ENCODE assay signal across 1 cellular context in the genomic region with DNA sequence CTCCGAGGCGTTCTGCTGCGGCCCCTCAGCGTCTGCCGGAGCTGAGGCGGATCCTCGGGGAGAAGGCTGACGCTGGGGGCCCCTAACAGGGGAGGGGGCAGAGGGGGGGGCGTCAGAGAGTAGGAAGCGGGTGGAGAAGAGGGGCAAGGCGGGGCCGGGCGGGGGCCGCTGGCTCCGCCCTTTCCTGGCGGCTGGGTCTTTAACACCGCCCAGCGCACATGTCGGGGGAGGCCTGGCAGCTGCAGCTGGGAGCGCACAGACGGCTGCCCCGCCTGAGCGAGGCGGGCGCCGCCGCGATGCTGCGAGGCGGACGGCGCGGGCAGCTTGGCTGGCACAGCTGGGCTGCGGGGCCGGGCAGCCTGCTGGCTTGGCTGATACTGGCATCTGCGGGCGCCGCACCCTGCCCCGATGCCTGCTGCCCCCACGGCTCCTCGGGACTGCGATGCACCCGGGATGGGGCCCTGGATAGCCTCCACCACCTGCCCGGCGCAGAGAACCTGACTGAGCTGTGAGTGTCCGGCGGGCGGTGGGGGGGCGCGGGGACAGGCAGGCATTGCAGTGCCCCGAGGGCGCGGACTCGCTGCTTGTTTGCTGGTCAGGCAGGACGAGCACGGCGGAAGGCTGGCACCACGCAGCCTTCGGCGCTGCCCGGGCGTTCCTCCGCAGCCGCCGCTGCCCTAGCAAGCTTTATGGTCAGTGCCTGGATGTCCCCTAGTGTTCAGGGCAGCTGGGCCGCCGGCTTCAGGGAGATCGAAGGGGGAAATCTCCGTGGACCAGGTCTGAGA.
TF ChIP-seq lines count a peak whose summit lies in the region.

A gene (plus strand): TSS at position 227 of the 785 bp plus-strand sequence. CDS start 70 bp downstream, at position 297.

TF ChIP-seq in HEK293, 187 proteins besides CTCF, POLR2A, EP300 and RAD21 (continued from another document):
- no peak for TF ChIP-seq ZNF664 (tag by site-specific recombination; IDR thresholded peaks at IDR 0.05)
- no peak for TF ChIP-seq ZNF23 (tag by site-specific recombination; IDR thresholded peaks at IDR 0.05; ENCODE audit: borderline replicate concordance)
- TF ChIP-seq, protein P1, sequence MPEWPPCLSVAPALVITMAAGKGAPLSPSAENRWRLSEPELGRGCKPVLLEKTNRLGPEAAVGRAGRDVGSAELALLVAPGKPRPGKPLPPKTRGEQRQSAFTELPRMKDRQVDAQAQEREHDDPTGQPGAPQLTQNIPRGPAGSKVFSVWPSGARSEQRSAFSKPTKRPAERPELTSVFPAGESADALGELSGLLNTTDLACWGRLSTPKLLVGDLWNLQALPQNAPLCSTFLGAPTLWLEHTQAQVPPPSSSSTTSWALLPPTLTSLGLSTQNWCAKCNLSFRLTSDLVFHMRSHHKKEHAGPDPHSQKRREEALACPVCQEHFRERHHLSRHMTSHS (tag by site-specific recombination; IDR thresholded peaks at IDR 0.05), result no peak
- TF ChIP-seq REPIN1 (tag by site-specific recombination; IDR thresholded peaks at IDR 0.05; ENCODE audit: low read depth), result no peak
- TF ChIP-seq, protein P2, sequence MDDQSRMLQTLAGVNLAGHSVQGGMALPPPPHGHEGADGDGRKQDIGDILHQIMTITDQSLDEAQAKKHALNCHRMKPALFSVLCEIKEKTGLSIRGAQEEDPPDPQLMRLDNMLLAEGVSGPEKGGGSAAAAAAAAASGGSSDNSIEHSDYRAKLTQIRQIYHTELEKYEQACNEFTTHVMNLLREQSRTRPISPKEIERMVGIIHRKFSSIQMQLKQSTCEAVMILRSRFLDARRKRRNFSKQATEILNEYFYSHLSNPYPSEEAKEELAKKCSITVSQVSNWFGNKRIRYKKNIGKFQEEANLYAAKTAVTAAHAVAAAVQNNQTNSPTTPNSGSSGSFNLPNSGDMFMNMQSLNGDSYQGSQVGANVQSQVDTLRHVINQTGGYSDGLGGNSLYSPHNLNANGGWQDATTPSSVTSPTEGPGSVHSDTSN (CRISPR knock-in tag; IDR thresholded peaks at IDR 0.05), result no peak
- TF ChIP-seq, protein P3, sequence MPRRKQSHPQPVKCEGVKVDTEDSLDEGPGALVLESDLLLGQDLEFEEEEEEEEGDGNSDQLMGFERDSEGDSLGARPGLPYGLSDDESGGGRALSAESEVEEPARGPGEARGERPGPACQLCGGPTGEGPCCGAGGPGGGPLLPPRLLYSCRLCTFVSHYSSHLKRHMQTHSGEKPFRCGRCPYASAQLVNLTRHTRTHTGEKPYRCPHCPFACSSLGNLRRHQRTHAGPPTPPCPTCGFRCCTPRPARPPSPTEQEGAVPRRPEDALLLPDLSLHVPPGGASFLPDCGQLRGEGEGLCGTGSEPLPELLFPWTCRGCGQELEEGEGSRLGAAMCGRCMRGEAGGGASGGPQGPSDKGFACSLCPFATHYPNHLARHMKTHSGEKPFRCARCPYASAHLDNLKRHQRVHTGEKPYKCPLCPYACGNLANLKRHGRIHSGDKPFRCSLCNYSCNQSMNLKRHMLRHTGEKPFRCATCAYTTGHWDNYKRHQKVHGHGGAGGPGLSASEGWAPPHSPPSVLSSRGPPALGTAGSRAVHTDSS (tag by site-specific recombination; IDR thresholded peaks at IDR 0.05), result no peak
- TF ChIP-seq ZNF558 (tag by site-specific recombination; IDR thresholded peaks at IDR 0.05), result no peak
- TF ChIP-seq OVOL3 (tag by site-specific recombination; IDR thresholded peaks at IDR 0.05), result no peak
- no peak for TF ChIP-seq ZNF239 (tag by site-specific recombination; IDR thresholded peaks at IDR 0.05)
- TF ChIP-seq ZNF416 (tag by site-specific recombination; IDR thresholded peaks at IDR 0.05), result no peak
- TF ChIP-seq, protein P4, sequence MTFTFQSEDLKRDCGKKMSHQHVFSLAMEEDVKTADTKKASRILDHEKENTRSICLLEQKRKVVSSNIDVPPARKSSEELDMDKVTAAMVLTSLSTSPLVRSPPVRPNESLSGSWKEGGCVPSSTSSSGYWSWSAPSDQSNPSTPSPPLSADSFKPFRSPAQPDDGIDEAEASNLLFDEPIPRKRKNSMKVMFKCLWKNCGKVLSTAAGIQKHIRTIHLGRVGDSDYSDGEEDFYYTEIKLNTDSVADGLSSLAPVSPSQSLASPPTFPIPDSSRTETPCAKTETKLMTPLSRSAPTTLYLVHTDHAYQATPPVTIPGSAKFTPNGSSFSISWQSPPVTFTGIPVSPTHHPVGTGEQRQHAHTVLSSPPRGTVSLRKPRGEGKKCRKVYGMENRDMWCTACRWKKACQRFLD (tag by site-specific recombination; IDR thresholded peaks at IDR 0.05), result no peak
- TF ChIP-seq ZNF623 (tag by site-specific recombination; IDR thresholded peaks at IDR 0.05), result no peak
TF ChIP-seq in HEK293: peak in this region for 16.
